8 cellular contexts compared by ENCODE assay signal in genomic region chr3:45123030-45123429, GRCh38. TPM values are rescaled to one million over a fixed set of nuclear protein-coding genes. Genes with fewer than 3 reads are reported as not detected.
DNase-seq lines count a peak whose midpoint lies in the region; ATAC-seq and TF ChIP-seq lines count a peak whose summit lies in the region.

No MANE protein-coding gene starts in this region.

- H3K27me3 Mint-ChIP-seq in Calu3 (ENCODE audit: unreplicated experiment) (no peaks in the 10 kb centered on the region), osteocyte (ENCODE audit: unreplicated experiment) (peaks cover 1% of the 10 kb centered on the region)

- H4K20me1 ChIP-seq in OCI-LY3 (ENCODE audit: insufficient read depth, low read length), result no peaks in the 10 kb centered on the region

- no peaks in the 10 kb centered on the region for H3K79me2 ChIP-seq in OCI-LY3 (ENCODE audit: low read length)

- peaks cover 15% of the 10 kb centered on the region for H3K4me1 ChIP-seq in OCI-LY3 (ENCODE audit: low read length)

- no peaks in the 10 kb centered on the region for H3K9me3 ChIP-seq in OCI-LY3 (ENCODE audit: insufficient read depth, low read length)

- H3K27me3 ChIP-seq in OCI-LY3 (ENCODE audit: low read depth, low read length), result peaks cover 44% of the 10 kb centered on the region

- H3K4me3 Mint-ChIP-seq in Calu3 (ENCODE audit: low read depth, unreplicated experiment) (peak overlapping the region; percentile 21), osteocyte (ENCODE audit: unreplicated experiment) (no peak overlapping the region)

- H3K4me1 Mint-ChIP-seq in Calu3 (ENCODE audit: low read depth, unreplicated experiment) (peaks cover 77% of the 10 kb centered on the region), osteocyte (ENCODE audit: unreplicated experiment) (peaks cover 24% of the 10 kb centered on the region)

- intact Hi-C loops in Calu3 (cut with micrococcal nuclease; ENCODE audit: unreplicated experiment), result loop anchor here (5.0 kb wide), 3 partner anchors 44 to 89 kb away; no protein-coding TSS in a partner anchor
- intact Hi-C loops in left ventricle myocardium superior (cut with micrococcal nuclease), result no loop called here

- peak overlapping the region; percentile 17; the same call in 1 of the 2 replicates for H3K4me3 ChIP-seq in OCI-LY3 (ENCODE audit: low read length)

- peak overlapping the region; percentile 46 for H3K4me2 ChIP-seq in OCI-LY3 (ENCODE audit: low read length)

- H3K27ac Mint-ChIP-seq in Calu3 (ENCODE audit: unreplicated experiment) (peak overlapping the region; percentile 83), osteocyte (ENCODE audit: unreplicated experiment) (no peak overlapping the region)

- BruUV-seq in Calu3 (replicated peaks; lab: Mats Ljungman, UMichigan), result no TSS peak

- no peaks in the 10 kb centered on the region for H3K36me3 ChIP-seq in OCI-LY3 (replicated peaks; ENCODE audit: low read depth, low read length)

- no peak for DNase-seq in Calu3
- peak; percentile 100 for DNase-seq in HCEC 1CT
- peak; percentile 92 for DNase-seq in glomerular visceral epithelial cell (ENCODE audit: extremely low spot score)
- DNase-seq in osteocyte (ENCODE audit: extremely low spot score, unreplicated experiment), result no peak
- DNase-seq in left ventricle myocardium superior, result no peak
- no peak for DNase-seq in NCI-H1092 (lab: John Stamatoyannopoulos, UW)

- H3K36me3 Mint-ChIP-seq in Calu3 (ENCODE audit: insufficient read depth, unreplicated experiment) (peaks cover 23% of the 10 kb centered on the region), osteocyte (ENCODE audit: unreplicated experiment) (peaks cover 1% of the 10 kb centered on the region)

- H2AFZ ChIP-seq in OCI-LY3 (ENCODE audit: low read depth, low read length), result no peak overlapping the region

- no peak overlapping the region for H3K9ac ChIP-seq in OCI-LY3 (ENCODE audit: low read length)

- H3K27ac ChIP-seq in OCI-LY3 (ENCODE audit: low read length), result no peak overlapping the region

- H3K9me3 Mint-ChIP-seq in Calu3 (ENCODE audit: low read depth, unreplicated experiment) (no peaks in the 10 kb centered on the region), osteocyte (ENCODE audit: unreplicated experiment) (no peaks in the 10 kb centered on the region)

- CTCF ChIA-PET in Calu3 (lab: Charles Lee), result interaction anchor here (0.8 to 2.1 kb wide), 6 partner anchors 15 to 88 kb away, joined by 3 to 8 read pairs (median 5); no protein-coding TSS in a partner anchor

- ATAC-seq in HG02885 (IDR thresholded peaks at IDR 0.05; ENCODE audit: poor library complexity, unreplicated experiment) (no peak), left ventricle myocardium superior (no peak)

- TF ChIP-seq CTCF in Calu3 (IDR thresholded peaks at IDR 0.05; ENCODE audit: unreplicated experiment), result no peak
- TF ChIP-seq CTCF in OCI-LY3 (IDR thresholded peaks at IDR 0.05; ENCODE audit: low read depth, low read length), result no peak
- TF ChIP-seq CTCF in osteocyte (IDR thresholded peaks at IDR 0.05), result no peak

RNA-seq across cellular contexts. Expression of gene CDCP1, which starts 23.1 kb away (rescaled TPM):
- total RNA-seq in Calu3 (2022) (66.4 and 66.9 TPM in 2 replicates), osteocyte (2.3 and 2.7 TPM in 2 replicates), left ventricle myocardium superior (0.30 TPM)

Comparison
In these comparisons a context has a peak if more than half of its experiments do, and no peak if none do; other contexts are left out.
1. DNase-seq: peak in HCEC 1CT (single experiment) and glomerular visceral epithelial cell (single experiment); none in Calu3 (single experiment), osteocyte (single experiment), left ventricle myocardium superior (single experiment) and NCI-H1092 (single experiment).
2. RNA of gene CDCP1, which starts 23.1 kb away (total RNA-seq): 66.4 to 66.9 TPM in Calu3; 2.3 to 2.7 TPM in osteocyte and 0.30 TPM in left ventricle myocardium superior (single experiment); every median in the first group is over 10 times any median in the second.